ENCODE assay signal across 9 cellular contexts in genomic region chr11:267491-267994, GRCh38. TPM values are rescaled to one million over a fixed set of nuclear protein-coding genes. Genes with fewer than 3 reads are reported as not detected.
A peak's percentile ranks its signal among the peaks of the same experiment; 100 is the strongest.
DNase-seq lines count a peak whose midpoint lies in the region; ATAC-seq, FAIRE-seq and TF ChIP-seq lines count a peak whose summit lies in the region.
"Had no signal": no experiment of that assay in that cellular context is flagged by ENCODE, and none has a peak within 500 bp of the region (broad histone marks: within the 10 kb centered on the region; RNA-seq: fewer than 3 reads in every experiment).

No MANE protein-coding gene starts in this region.

- no peaks in the 10 kb centered on the region for H3K36me3 ChIP-seq in bronchial epithelial cell (ENCODE audit: control insufficient read depth, insufficient read depth, low read length)

- TF ChIP-seq POLR2A in Raji (IDR thresholded peaks at IDR 0.05; ENCODE audit: insufficient read depth, low read depth, low read length) = peak; percentile 87

- DNase-seq in GM13977 (ENCODE audit: low spot score) (peak; percentile 62), bronchial epithelial cell (ENCODE audit: low read depth) (no peak), NCI-H1930 (lab: John Stamatoyannopoulos, UW) (no peak), HK-2 (ENCODE audit: unreplicated experiment) (no peak), inferior parietal cortex (ENCODE audit: extremely low spot score) (no peak)
- DNase-seq in natural killer cell treated with Interleukin-12 subunit alpha and Interleukin-12 subunit beta and Interleukin-15 and Interleukin-18, amount 100 ng/mL, for 72 hours (ENCODE audit: low spot score) = peak; percentile 73

- peak overlapping the region; percentile 82 to 95 for H3K27ac Mint-ChIP-seq in natural killer cell treated with Interleukin-12 subunit alpha and Interleukin-12 subunit beta and Interleukin-15 and Interleukin-18, amount 100 ng/mL, for 72 hours

- H3K4me3 ChIP-seq in bronchial epithelial cell (ENCODE audit: low read depth, low read length) = peak overlapping the region; percentile 1

- no peak for FAIRE-seq in bronchial epithelial cell (lab: Jason Lieb, UNC)

- peak; percentile 42 to 65 for ATAC-seq in natural killer cell treated with Interleukin-12 subunit alpha and Interleukin-12 subunit beta and Interleukin-15 and Interleukin-18, amount 100 ng/mL, for 72 hours
- no peak for ATAC-seq in GM18861 (IDR thresholded peaks at IDR 0.05; ENCODE audit: unreplicated experiment)

- in situ Hi-C loops in GM13977 (cut with MboI; ENCODE audit: low pct_unique_long_range_greater_than_20kb, low sequenced_read_pairs, unreplicated experiment) = no loop called here

- no peaks in the 10 kb centered on the region for H3K36me3 Mint-ChIP-seq in natural killer cell treated with Interleukin-12 subunit alpha and Interleukin-12 subunit beta and Interleukin-15 and Interleukin-18, amount 100 ng/mL, for 72 hours

- peak overlapping the region; percentile 94 for H3K4me3 Mint-ChIP-seq in natural killer cell treated with Interleukin-12 subunit alpha and Interleukin-12 subunit beta and Interleukin-15 and Interleukin-18, amount 100 ng/mL, for 72 hours

- H3K27me3 Mint-ChIP-seq in natural killer cell treated with Interleukin-12 subunit alpha and Interleukin-12 subunit beta and Interleukin-15 and Interleukin-18, amount 100 ng/mL, for 72 hours = no peaks in the 10 kb centered on the region

- no peak for TF ChIP-seq CTCF in GM13977 (IDR thresholded peaks at IDR 0.05; ENCODE audit: extremely low read depth, insufficient read depth, missing control alignments)
- no peak for TF ChIP-seq CTCF in bronchial epithelial cell (IDR thresholded peaks at IDR 0.05; ENCODE audit: insufficient read depth, low read length, severe bottlenecking)

- H3K4me1 Mint-ChIP-seq in natural killer cell treated with Interleukin-12 subunit alpha and Interleukin-12 subunit beta and Interleukin-15 and Interleukin-18, amount 100 ng/mL, for 72 hours (ENCODE audit: low read depth in 2 of 2) = peaks cover 26 to 33% of the 10 kb centered on the region in 2 donors

- no peaks in the 10 kb centered on the region for H3K9me3 Mint-ChIP-seq in natural killer cell treated with Interleukin-12 subunit alpha and Interleukin-12 subunit beta and Interleukin-15 and Interleukin-18, amount 100 ng/mL, for 72 hours

- no peaks in the 10 kb centered on the region for H3K27me3 ChIP-seq in bronchial epithelial cell (ENCODE audit: control insufficient read depth, insufficient read depth, low read length)

RNA-seq across cellular contexts. Expression of gene NLRP6, which starts 10.7 kb away (rescaled TPM):
- not detected in 2 replicates for total RNA-seq in bronchial epithelial cell
- total RNA-seq in natural killer cell treated with Interleukin-12 subunit alpha and Interleukin-12 subunit beta and Interleukin-15 and Interleukin-18, amount 100 ng/mL, for 72 hours = 1 to 10 TPM in 1 of 2 donors, under 1 TPM in 1; 0.26 to 1.2 TPM
- total RNA-seq: M059J had no signal

RNA-seq across cellular contexts. Expression of gene PGGHG, which starts 21.4 kb away (rescaled TPM):
- total RNA-seq in bronchial epithelial cell = 1.7 and 3.2 TPM in 2 replicates
- total RNA-seq in natural killer cell treated with Interleukin-12 subunit alpha and Interleukin-12 subunit beta and Interleukin-15 and Interleukin-18, amount 100 ng/mL, for 72 hours = 10 to 100 TPM; 17.0 to 24.9 TPM

RNA-seq across cellular contexts. Expression of gene PSMD13, which starts 30.8 kb away (rescaled TPM):
- 146 and 171 TPM in 2 replicates for total RNA-seq in bronchial epithelial cell
- total RNA-seq in natural killer cell treated with Interleukin-12 subunit alpha and Interleukin-12 subunit beta and Interleukin-15 and Interleukin-18, amount 100 ng/mL, for 72 hours = 100 to 1,000 TPM; 204 to 263 TPM

RNA-seq across cellular contexts. Expression of gene SIRT3, which starts 31.4 kb away (rescaled TPM):
- 7.9 and 9.9 TPM in 2 replicates for total RNA-seq in bronchial epithelial cell
- total RNA-seq in natural killer cell treated with Interleukin-12 subunit alpha and Interleukin-12 subunit beta and Interleukin-15 and Interleukin-18, amount 100 ng/mL, for 72 hours = 10 to 100 TPM; 13.7 to 16.3 TPM

RNA-seq across cellular contexts. Expression of gene IFITM5, which starts 31.8 kb away (rescaled TPM):
- not detected in 2 replicates for total RNA-seq in bronchial epithelial cell
- not detected for total RNA-seq in natural killer cell treated with Interleukin-12 subunit alpha and Interleukin-12 subunit beta and Interleukin-15 and Interleukin-18, amount 100 ng/mL, for 72 hours
- total RNA-seq: M059J had no signal

Comparison
In these comparisons a context has a peak if more than half of its experiments do, and no peak if none do; other contexts are left out.
1. DNase-seq: peak in GM13977 (single experiment) and natural killer cell treated with Interleukin-12 subunit alpha and Interleukin-12 subunit beta and Interleukin-15 and Interleukin-18, amount 100 ng/mL, for 72 hours (single experiment); none in bronchial epithelial cell (single experiment), NCI-H1930 (0 of 2), HK-2 (single experiment) and inferior parietal cortex (single experiment).